In genomic region chr2:202072226-202072625, GRCh38 we compare ENCODE assay signal across 1 cellular context.
TF ChIP-seq lines count a peak whose summit lies in the region.

No MANE protein-coding gene starts in this region.

TF ChIP-seq in H1, 55 proteins besides CTCF, POLR2A, EP300 and RAD21:
- TF ChIP-seq SIN3A (conservative IDR thresholded peaks at IDR 0.05 in 1 of 2, IDR thresholded peaks at IDR 0.05 in 1 of 2; ENCODE audit: low read depth in 1 of 2, low read length in 2 of 2) (peak in 1 of 2 experiments; percentile 53; a peak in 1 of 4 replicates), TCF12 (IDR thresholded peaks at IDR 0.05; ENCODE audit: low read depth, low read length) (no peak), NANOG (IDR thresholded peaks at IDR 0.05; ENCODE audit: insufficient read depth, low read depth, low read length, poor library complexity, severe bottlenecking) (no peak), FOSL1 (IDR thresholded peaks at IDR 0.05; ENCODE audit: insufficient read depth, low read depth, low read length) (no peak), TAF7 (optimal IDR thresholded peaks at IDR 0.05; ENCODE audit: borderline replicate concordance, low read depth, low read length) (no peak)
